23 cellular contexts compared by ENCODE assay signal in genomic region chr1:26218906-26219494, GRCh38. TPM values are rescaled to one million over a fixed set of nuclear protein-coding genes. Genes with fewer than 3 reads are reported as not detected.
DNase-seq lines count a peak whose midpoint lies in the region; ATAC-seq and TF ChIP-seq lines count a peak whose summit lies in the region.
"Had no signal": no experiment of that assay in that cellular context is flagged by ENCODE, and none has a peak within 500 bp of the region (broad histone marks: within the 10 kb centered on the region; RNA-seq: fewer than 3 reads in every experiment).

No MANE protein-coding gene starts in this region.

- H3K27me3 ChIP-seq in right atrium auricular region (no peaks in the 10 kb centered on the region), Panc1 (ENCODE audit: control insufficient read depth, insufficient read depth, low read length) (no peaks in the 10 kb centered on the region)

- H3K27ac ChIP-seq in right atrium auricular region, result no peak overlapping the region
- H3K27ac ChIP-seq in Panc1 (ENCODE audit: low read length), result no peak overlapping the region
- H3K27ac ChIP-seq: SK-N-MC had no signal

- H3K9me3 Mint-ChIP-seq in stimulated activated memory B cell treated with anti-CD40 and anti-IgM and Interleukin-4, amounts not matched to agents 10 μg/mL and 1 μg/mL and 100 μg/mL, for 72 hours, result no peaks in the 10 kb centered on the region
- H3K9me3 Mint-ChIP-seq: activated CD4-positive, alpha-beta T cell treated with anti-CD3 and anti-CD28 coated beads, Interleukin-2, amount 10 ng/mL, durations not matched to agents 24 days and 14 days; activated naive CD4-positive, alpha-beta T cell treated with anti-CD3 and anti-CD28 coated beads for 36 hours; GM23338; natural killer cell treated with Interleukin-12 subunit alpha and Interleukin-12 subunit beta and Interleukin-15 and Interleukin-18, amount 100 ng/mL, for 72 hours; stimulated activated naive CD8-positive, alpha-beta T cell treated with anti-CD3 and anti-CD28 coated beads, Interleukin-15, amount 100 ng/mL, for 72 hours had no signal

- in situ Hi-C loops in Panc1 (cut with HindIII; ENCODE audit: low pct_unique_long_range_greater_than_20kb, low sequenced_read_pairs), result no loop called here

- intact Hi-C loops in Right ventricle myocardium inferior (cut with DNase I) (no loop called here), Panc1 (cut with micrococcal nuclease; ENCODE audit: unreplicated experiment) (no loop called here)

- H3K4me1 Mint-ChIP-seq in stimulated activated memory B cell treated with anti-CD40 and anti-IgM and Interleukin-4, amounts not matched to agents 10 μg/mL and 1 μg/mL and 100 μg/mL, for 72 hours, result no peaks in the 10 kb centered on the region
- H3K4me1 Mint-ChIP-seq: activated CD4-positive, alpha-beta T cell treated with anti-CD3 and anti-CD28 coated beads, Interleukin-2, amount 10 ng/mL, durations not matched to agents 24 days and 14 days; stimulated activated naive CD8-positive, alpha-beta T cell treated with anti-CD3 and anti-CD28 coated beads, Interleukin-15, amount 100 ng/mL, for 72 hours had no signal

- H3K36me3 Mint-ChIP-seq in stimulated activated memory B cell treated with anti-CD40 and anti-IgM and Interleukin-4, amounts not matched to agents 10 μg/mL and 1 μg/mL and 100 μg/mL, for 72 hours, result no peaks in the 10 kb centered on the region
- H3K36me3 Mint-ChIP-seq: natural killer cell treated with Interleukin-12 subunit alpha and Interleukin-12 subunit beta and Interleukin-15 and Interleukin-18, amount 100 ng/mL, for 72 hours had no signal

- H3K27me3 Mint-ChIP-seq in stimulated activated memory B cell treated with anti-CD40 and anti-IgM and Interleukin-4, amounts not matched to agents 10 μg/mL and 1 μg/mL and 100 μg/mL, for 72 hours, result peaks cover 35% of the 10 kb centered on the region

- TF ChIP-seq CTCF in right atrium auricular region (IDR thresholded peaks at IDR 0.05) (no peak), Panc1 (IDR thresholded peaks at IDR 0.05) (no peak), GM10266 (IDR thresholded peaks at IDR 0.05; ENCODE audit: control insufficient read depth, insufficient read depth, low read depth, missing control alignments) (no peak)

- no peaks in the 10 kb centered on the region for H3K36me3 ChIP-seq in right atrium auricular region
- H3K36me3 ChIP-seq in Panc1 (ENCODE audit: control insufficient read depth, insufficient read depth, low read length), result no peaks in the 10 kb centered on the region

- H3K4me3 Mint-ChIP-seq in stimulated activated memory B cell treated with anti-CD40 and anti-IgM and Interleukin-4, amounts not matched to agents 10 μg/mL and 1 μg/mL and 100 μg/mL, for 72 hours, result no peak overlapping the region
- H3K4me3 Mint-ChIP-seq: activated CD4-positive, alpha-beta T cell treated with anti-CD3 and anti-CD28 coated beads, Interleukin-2, amount 10 ng/mL, durations not matched to agents 24 days and 14 days; activated naive CD4-positive, alpha-beta T cell treated with anti-CD3 and anti-CD28 coated beads for 36 hours; GM23338; natural killer cell treated with Interleukin-12 subunit alpha and Interleukin-12 subunit beta and Interleukin-15 and Interleukin-18, amount 100 ng/mL, for 72 hours; stimulated activated naive CD8-positive, alpha-beta T cell treated with anti-CD3 and anti-CD28 coated beads, Interleukin-15, amount 100 ng/mL, for 72 hours had no signal

- CTCF ChIA-PET in Panc1 (lab: Charles Lee), result no interaction called here

- no peaks in the 10 kb centered on the region for H3K4me1 ChIP-seq in right atrium auricular region
- H3K4me1 ChIP-seq in Panc1 (ENCODE audit: control insufficient read depth, insufficient read depth, low read length), result no peaks in the 10 kb centered on the region; the same call in 1 of the 2 replicates

- no TSS peak for BruUV-seq in Panc1 (replicated peaks; lab: Mats Ljungman, UMichigan)

- POLR2A ChIA-PET in Panc1 (lab: Charles Lee), result no interaction called here

- ATAC-seq in Right ventricle myocardium inferior (peak; percentile 61), Panc1 (peak; percentile 44; the same call in 1 of the 2 replicates), HG02870 (IDR thresholded peaks at IDR 0.05; ENCODE audit: unreplicated experiment) (no peak)
- no peak for ATAC-seq in stimulated activated memory B cell treated with anti-CD40 and anti-IgM and Interleukin-4, amounts not matched to agents 10 μg/mL and 1 μg/mL and 100 μg/mL, for 72 hours
- ATAC-seq: GM23338; natural killer cell treated with Interleukin-12 subunit alpha and Interleukin-12 subunit beta and Interleukin-15 and Interleukin-18, amount 100 ng/mL, for 72 hours; stimulated activated naive CD8-positive, alpha-beta T cell treated with anti-CD3 and anti-CD28 coated beads, Interleukin-15, amount 100 ng/mL, for 72 hours had no signal

- H3K4me3 ChIP-seq in right atrium auricular region (no peak overlapping the region), Panc1 (ENCODE audit: low read depth in 2 of 2, low read length in 2 of 2) (no peak overlapping the region)
- H3K4me3 ChIP-seq: GM23338, SK-N-MC had no signal

- no peak overlapping the region for H3K27ac Mint-ChIP-seq in stimulated activated memory B cell treated with anti-CD40 and anti-IgM and Interleukin-4, amounts not matched to agents 10 μg/mL and 1 μg/mL and 100 μg/mL, for 72 hours
- H3K27ac Mint-ChIP-seq: activated CD4-positive, alpha-beta T cell treated with anti-CD3 and anti-CD28 coated beads, Interleukin-2, amount 10 ng/mL, durations not matched to agents 24 days and 14 days; activated naive CD4-positive, alpha-beta T cell treated with anti-CD3 and anti-CD28 coated beads for 36 hours; GM23338; natural killer cell treated with Interleukin-12 subunit alpha and Interleukin-12 subunit beta and Interleukin-15 and Interleukin-18, amount 100 ng/mL, for 72 hours; stimulated activated naive CD8-positive, alpha-beta T cell treated with anti-CD3 and anti-CD28 coated beads, Interleukin-15, amount 100 ng/mL, for 72 hours had no signal

- H3K9me3 ChIP-seq in right atrium auricular region (no peaks in the 10 kb centered on the region), Panc1 (ENCODE audit: control insufficient read depth, insufficient read depth, low read depth, low read length) (no peaks in the 10 kb centered on the region)

- DNase-seq in Right ventricle myocardium inferior (ENCODE audit: missing footprints) (no peak), right atrium auricular region (ENCODE audit: low spot score) (no peak), Panc1 (ENCODE audit: low read depth, low spot score) (no peak), kidney glomerular epithelial cell (lab: John Stamatoyannopoulos, UW) (peak; percentile 88), GM10266 (ENCODE audit: extremely low spot score) (no peak), NCI-H748 treated with DMSO at 0.1 percent for 48 hours (lab: John Stamatoyannopoulos, UW) (no peak)
- DNase-seq: activated CD4-positive, alpha-beta T cell treated with anti-CD3 and anti-CD28 coated beads, Interleukin-2, amount 10 ng/mL, durations not matched to agents 24 days and 14 days; activated naive CD4-positive, alpha-beta T cell treated with anti-CD3 and anti-CD28 coated beads for 36 hours; activated T-cell treated with anti-CD3 and anti-CD28 coated beads for 4 hours; cortex of kidney; foreskin melanocyte; GDM1; stimulated activated naive CD8-positive, alpha-beta T cell treated with anti-CD3 and anti-CD28 coated beads, Interleukin-15, amount 100 ng/mL, for 72 hours had no signal

RNA-seq across cellular contexts. Expression of gene CEP85, which starts 15.0 kb away (rescaled TPM):
- total RNA-seq in Right ventricle myocardium inferior (73.6 TPM), right atrium auricular region (100 to 1,000 TPM in 1 of 2 donors, 10 to 100 TPM in 1; 31.2 to 104 TPM), Panc1 (2021; ENCODE audit: unreplicated experiment) (51.8 TPM)
- 25.8 TPM for polyA plus RNA-seq in Panc1 (2012; ENCODE audit: insufficient read length)

RNA-seq across cellular contexts. Expression of gene CATSPER4, which starts 28.6 kb away (rescaled TPM):
- not detected for total RNA-seq in Right ventricle myocardium inferior
- total RNA-seq in right atrium auricular region, result not detected
- not detected for total RNA-seq in Panc1 (2021; ENCODE audit: unreplicated experiment)
- polyA plus RNA-seq in Panc1 (2012; ENCODE audit: insufficient read length), result not detected
- total RNA-seq: activated CD4-positive, alpha-beta T cell treated with anti-CD3 and anti-CD28 coated beads, Interleukin-2, amount 10 ng/mL, durations not matched to agents 24 days and 14 days; activated naive CD4-positive, alpha-beta T cell treated with anti-CD3 and anti-CD28 coated beads for 36 hours; astrocyte; GM23338; lung microvascular endothelial cell; natural killer cell treated with Interleukin-12 subunit alpha and Interleukin-12 subunit beta and Interleukin-15 and Interleukin-18, amount 100 ng/mL, for 72 hours; OCI-LY7; pulmonary artery endothelial cell; urinary bladder had no signal
- polyA plus RNA-seq: urinary bladder had no signal

RNA-seq across cellular contexts. Expression of gene CNKSR1, which starts 41.7 kb away (rescaled TPM):
- total RNA-seq in Right ventricle myocardium inferior (1.8 TPM), right atrium auricular region (1 to 10 TPM in 1 of 2 donors, under 1 TPM in 1; 0.52 to 1.3 TPM), Panc1 (2021; ENCODE audit: unreplicated experiment) (13.7 TPM)
- 16.1 TPM for polyA plus RNA-seq in Panc1 (2012; ENCODE audit: insufficient read length)
- total RNA-seq: lung microvascular endothelial cell, pulmonary artery endothelial cell had no signal

RNA-seq across cellular contexts. Expression of gene ZNF593OS, which starts 47.4 kb away (rescaled TPM):
- total RNA-seq in Right ventricle myocardium inferior (not detected), right atrium auricular region (not detected), Panc1 (2021; ENCODE audit: unreplicated experiment) (not detected)
- not detected for polyA plus RNA-seq in Panc1 (2012; ENCODE audit: insufficient read length)
- total RNA-seq: activated CD4-positive, alpha-beta T cell treated with anti-CD3 and anti-CD28 coated beads, Interleukin-2, amount 10 ng/mL, durations not matched to agents 24 days and 14 days; activated naive CD4-positive, alpha-beta T cell treated with anti-CD3 and anti-CD28 coated beads for 36 hours; astrocyte; GM23338; lung microvascular endothelial cell; natural killer cell treated with Interleukin-12 subunit alpha and Interleukin-12 subunit beta and Interleukin-15 and Interleukin-18, amount 100 ng/mL, for 72 hours; OCI-LY7; pulmonary artery endothelial cell; urinary bladder had no signal

RNA-seq across cellular contexts. Expression of gene ZNF593, which starts 49.3 kb away (rescaled TPM):
- total RNA-seq in Right ventricle myocardium inferior (14.9 TPM), right atrium auricular region (10 to 100 TPM; 12.8 to 30.5 TPM), Panc1 (2021; ENCODE audit: unreplicated experiment) (108 TPM)
- polyA plus RNA-seq in Panc1 (2012; ENCODE audit: insufficient read length), result 150 TPM

Comparison
In these comparisons a context has a peak if more than half of its experiments do, and no peak if none do; other contexts are left out.
1. ATAC-seq: peak in Right ventricle myocardium inferior (single experiment) and Panc1 (single experiment); none in HG02870 (single experiment) and stimulated activated memory B cell treated with anti-CD40 and anti-IgM and Interleukin-4, amounts not matched to agents 10 μg/mL and 1 μg/mL and 100 μg/mL, for 72 hours (single experiment).